ENCODE assay signal across 8 cellular contexts in genomic region chr1:233394860-233395717, GRCh38.
A peak's percentile ranks its signal among the peaks of the same experiment; 100 is the strongest.
DNase-seq lines count a peak whose midpoint lies in the region; ATAC-seq, FAIRE-seq and TF ChIP-seq lines count a peak whose summit lies in the region.

No MANE protein-coding gene starts in this region.

- POLR2A ChIA-PET in A549 (lab: Yijun Ruan, JAX) = no interaction called here

- H3K4me2 ChIP-seq in A549 = peak overlapping the region; percentile 55

- 59% methylated on average over 13 of the region's 13 CpGs for WGBS in A549 (ENCODE audit: missing lambda C conversion rate)
- 56 to 60% methylated on average over 13 of the region's 13 CpGs for WGBS in pancreas, 2 donors

- H3K9me3 ChIP-seq in A549 = no peaks in the 10 kb centered on the region
- no peaks in the 10 kb centered on the region for H3K9me3 ChIP-seq in pancreas

- peak; percentile 91 to 92 for TF ChIP-seq RAD21 in A549 (conservative IDR thresholded peaks at IDR 0.05 in 1 of 2, IDR thresholded peaks at IDR 0.05 in 1 of 2)

- FAIRE-seq in A549 (lab: Jason Lieb, UNC) (peak; percentile 91), pancreas (lab: Jason Lieb, UNC) (peak; percentile 47)

- H3K4me3 ChIP-seq in A549 = no peak overlapping the region
- no peak overlapping the region for H3K4me3 ChIP-seq in pancreas

- intact Hi-C loops in pancreas (cut with DNase I) = no loop called here

- ATAC-seq in A549 (peak; percentile 96 to 97), HG02884 (IDR thresholded peaks at IDR 0.05; ENCODE audit: unreplicated experiment) (peak; percentile 76), pancreas (peak; percentile 83 to 97 (median 95)), GM19452 (IDR thresholded peaks at IDR 0.05; ENCODE audit: unreplicated experiment) (no peak)

- no peak for TF ChIP-seq EP300 in A549 (IDR thresholded peaks at IDR 0.05)

- H3K27me3 ChIP-seq in pancreas = no peaks in the 10 kb centered on the region

- H3K4me1 ChIP-seq in A549 = peaks cover 13% of the 10 kb centered on the region
- no peaks in the 10 kb centered on the region for H3K4me1 ChIP-seq in pancreas

- H3K36me3 ChIP-seq in pancreas = no peaks in the 10 kb centered on the region

- H3K27ac ChIP-seq in A549 (peak overlapping the region in 1 of 2 experiments; percentile 62; a peak in 2 of 6 replicates), VCaP (no peak overlapping the region), pancreas (no peak overlapping the region)

- no peak for TF ChIP-seq POLR2A in A549 (IDR thresholded peaks at IDR 0.05; ENCODE audit: low read length)

- DNase-seq in A549 (ENCODE audit: low read depth in 1 of 2, low spot score in 1 of 2) = peak; percentile 61 to 70
- DNase-seq in GM04503 (ENCODE audit: low read depth) = peak; percentile 17
- peak; percentile 91 for DNase-seq in NCI-H2107 treated with DMSO at 0.1 percent for 48 hours (lab: John Stamatoyannopoulos, UW; ENCODE audit: unreplicated experiment)
- DNase-seq in foreskin melanocyte = peak; percentile 50
- DNase-seq in pancreas = peak in 1 of 6 donors; percentile 41

- TF ChIP-seq CTCF in A549 (IDR thresholded peaks at IDR 0.05) (peak; percentile 92), VCaP (conservative IDR thresholded peaks at IDR 0.05) (peak; percentile 91), pancreas (IDR thresholded peaks at IDR 0.05) (peak; percentile 23 to 72 (median 66))

- CTCF ChIA-PET in A549 (lab: Yijun Ruan, JAX) = interaction anchor here (0.6 to 4.6 kb wide), 19 partner anchors 12 to 935 kb away, joined by 3 to 33 read pairs (median 3); partner anchors contain the start of gene SLC35F3

TF ChIP-seq in A549, 52 proteins besides CTCF, POLR2A, EP300 and RAD21:
- TF ChIP-seq SREBF2 (IDR thresholded peaks at IDR 0.05) (no peak), BCL3 (IDR thresholded peaks at IDR 0.05) (no peak), SMC3 (IDR thresholded peaks at IDR 0.05) (peak; percentile 85), CHD2 (IDR thresholded peaks at IDR 0.05; ENCODE audit: low read length, partially characterized antibody) (no peak)
